In the genomic region with DNA sequence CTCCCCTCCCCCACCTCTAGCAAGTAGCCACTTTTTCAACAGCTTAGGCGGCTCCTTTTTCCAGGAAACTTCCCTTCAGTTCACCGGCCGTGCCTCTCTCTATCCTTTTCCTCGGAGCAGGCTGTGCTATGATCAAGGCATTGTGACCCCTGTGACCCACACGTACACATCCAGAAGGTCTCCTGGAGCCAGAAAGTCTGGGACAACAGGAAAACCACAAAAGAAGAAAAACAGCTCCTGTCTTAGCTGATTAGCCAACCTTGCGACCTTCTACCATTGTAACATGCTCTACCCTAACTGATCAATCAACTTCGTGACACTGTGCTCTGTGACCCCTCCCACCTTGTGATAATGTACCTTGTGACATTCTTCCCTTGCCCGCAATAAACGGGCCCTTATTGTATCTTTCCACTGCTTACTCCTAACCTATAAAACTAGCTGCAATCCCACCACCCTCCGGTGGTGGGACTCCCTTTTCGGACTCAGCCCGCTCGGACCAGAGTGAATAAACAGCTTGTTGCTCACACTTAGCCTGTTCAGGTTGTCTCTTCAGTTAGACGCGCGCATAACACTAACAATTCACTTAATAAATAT, we compare ENCODE assay signal across 8 cellular contexts. TPM values are rescaled to one million over a fixed set of nuclear protein-coding genes. Genes with fewer than 3 reads are reported as not detected.
DNase-seq lines count a peak whose midpoint lies in the region; ATAC-seq and TF ChIP-seq lines count a peak whose summit lies in the region.

No MANE protein-coding gene starts in this region.

- WGBS in heart left ventricle, 4 donors, result 1 to 3% (median 2%) methylated on average over 16 of the region's 16 CpGs
- no CpG with 5 or more reads among the region's 16 CpGs for WGBS in trophoblast cell (ENCODE audit: extremely low coverage, insufficient coverage, insufficient read length)

- intact Hi-C loops in CD4-positive, alpha-beta memory T cell (cut with micrococcal nuclease), result loop anchor here (1.0 to 10.0 kb wide), 4 partner anchors 28 to 1086 kb away; a partner anchor contains a TSS
- intact Hi-C loops in heart left ventricle (cut with DNase I), result loop anchor here (1.0 to 10.0 kb wide), 12 partner anchors 24 to 1086 kb away; a partner anchor contains a TSS

- H3K79me2 ChIP-seq in trophoblast cell (ENCODE audit: control insufficient read depth, insufficient read depth, low read length, poor library complexity), result peaks cover 9% of the 10 kb centered on the region

- H4K12ac ChIP-seq in trophoblast cell (ENCODE audit: low read depth, low read length), result no peak overlapping the region

- CTCF ChIA-PET in CD4-positive, alpha-beta memory T cell (lab: Charles Lee; ENCODE audit: partially characterized antibody), result interaction anchor here (0.6 to 4.0 kb wide), 7 partner anchors 43 to 142 kb away, joined by 3 to 33 read pairs (median 3); a partner anchor contains a TSS

- peak overlapping the region; percentile 47 for H3K4ac ChIP-seq in trophoblast cell (ENCODE audit: low read depth, low read length)

- no peak overlapping the region for H2AK5ac ChIP-seq in trophoblast cell (ENCODE audit: low read length)

- H3K9ac ChIP-seq in trophoblast cell (ENCODE audit: low read length), result no peak overlapping the region

- POLR2A ChIA-PET in CD4-positive, alpha-beta memory T cell (lab: Charles Lee; ENCODE audit: partially characterized antibody), result interaction anchor here (0.6 to 3.2 kb wide), 14 partner anchors 15 to 143 kb away, joined by 3 to 27 read pairs (median 4); a partner anchor contains a TSS

- peaks cover 35 to 58% (median 44%) of the 10 kb centered on the region in 4 donors for H3K4me1 Mint-ChIP-seq in CD4-positive, alpha-beta memory T cell
- H3K4me1 Mint-ChIP-seq in activated naive CD8-positive, alpha-beta T cell treated with anti-CD3 and anti-CD28 coated beads, Interleukin-2, amount 50 U/mL, for 24 hours, result peaks cover 63% of the 10 kb centered on the region

- no peaks in the 10 kb centered on the region for H3K9me3 ChIP-seq in CD4-positive, alpha-beta memory T cell (ENCODE audit: control insufficient read depth in 1 of 2, low read length in 2 of 2)
- H3K9me3 ChIP-seq in heart left ventricle (no peaks in the 10 kb centered on the region), trophoblast cell (ENCODE audit: insufficient read depth, low read depth, low read length) (no peaks in the 10 kb centered on the region)

- peaks cover 11 to 22% of the 10 kb centered on the region in 2 donors for H3K27me3 Mint-ChIP-seq in CD4-positive, alpha-beta memory T cell
- peaks cover 48% of the 10 kb centered on the region for H3K27me3 Mint-ChIP-seq in activated naive CD8-positive, alpha-beta T cell treated with anti-CD3 and anti-CD28 coated beads, Interleukin-2, amount 50 U/mL, for 24 hours

- no peaks in the 10 kb centered on the region for H3K27me3 ChIP-seq in CD4-positive, alpha-beta memory T cell (ENCODE audit: insufficient read depth, low read length)
- H3K27me3 ChIP-seq in heart left ventricle (peaks cover 0 to 24% (median 13%) of the 10 kb centered on the region in 9 donors), trophoblast cell (ENCODE audit: insufficient read depth, low read length) (no peaks in the 10 kb centered on the region)

- H3K4me3 Mint-ChIP-seq in CD4-positive, alpha-beta memory T cell, result peak overlapping the region; percentile 87 to 95 (median 94)
- H3K4me3 Mint-ChIP-seq in activated naive CD8-positive, alpha-beta T cell treated with anti-CD3 and anti-CD28 coated beads, Interleukin-2, amount 50 U/mL, for 24 hours, result peak overlapping the region; percentile 84

- H3K36me3 ChIP-seq in CD4-positive, alpha-beta memory T cell (ENCODE audit: insufficient read depth, low read length), result no peaks in the 10 kb centered on the region
- H3K36me3 ChIP-seq in heart left ventricle, result no peaks in the 10 kb centered on the region
- H3K36me3 ChIP-seq in trophoblast cell (ENCODE audit: control insufficient read depth in 1 of 2, insufficient read depth in 2 of 2, low read length in 2 of 2), result no peaks in the 10 kb centered on the region

- peaks cover 30% of the 10 kb centered on the region for H3K79me1 ChIP-seq in trophoblast cell (ENCODE audit: low read length)

- no peak overlapping the region for H3K18ac ChIP-seq in trophoblast cell (ENCODE audit: low read length)

- H2BK12ac ChIP-seq in trophoblast cell (ENCODE audit: low read length), result no peak overlapping the region

- H3K36me3 Mint-ChIP-seq in CD4-positive, alpha-beta memory T cell, result peaks cover 0 to 17% of the 10 kb centered on the region in 2 donors
- peaks cover 7% of the 10 kb centered on the region for H3K36me3 Mint-ChIP-seq in activated naive CD8-positive, alpha-beta T cell treated with anti-CD3 and anti-CD28 coated beads, Interleukin-2, amount 50 U/mL, for 24 hours (ENCODE audit: low read depth)

- H3K23ac ChIP-seq in trophoblast cell (ENCODE audit: low read length), result no peak overlapping the region

- peak overlapping the region; percentile 42 for H3K14ac ChIP-seq in trophoblast cell (ENCODE audit: low read length)

- peak overlapping the region; percentile 23 for H2AFZ ChIP-seq in trophoblast cell (ENCODE audit: insufficient read depth, low read length, poor library complexity)

- TF ChIP-seq CTCF in heart left ventricle (IDR thresholded peaks at IDR 0.05), result peak in 8 of 12 donors; percentile 9 to 46 (median 30)

- peak overlapping the region; percentile 84 for H2BK5ac ChIP-seq in trophoblast cell (ENCODE audit: low read depth, low read length, poor library complexity)

- peaks cover 0 to 13% (median 4%) of the 10 kb centered on the region in 8 donors for H3K9me3 Mint-ChIP-seq in CD4-positive, alpha-beta memory T cell
- no peaks in the 10 kb centered on the region for H3K9me3 Mint-ChIP-seq in activated naive CD8-positive, alpha-beta T cell treated with anti-CD3 and anti-CD28 coated beads, Interleukin-2, amount 50 U/mL, for 24 hours

- H3K4me2 ChIP-seq in trophoblast cell (ENCODE audit: low read length), result peak overlapping the region; percentile 64

- H4K91ac ChIP-seq in trophoblast cell (ENCODE audit: low read depth, low read length), result peak overlapping the region; percentile 76

- peak overlapping the region; percentile 81 to 100 (median 94) for H3K27ac Mint-ChIP-seq in CD4-positive, alpha-beta memory T cell
- peak overlapping the region; percentile 91 for H3K27ac Mint-ChIP-seq in activated naive CD8-positive, alpha-beta T cell treated with anti-CD3 and anti-CD28 coated beads, Interleukin-2, amount 50 U/mL, for 24 hours

- ATAC-seq in GM19455 (IDR thresholded peaks at IDR 0.05; ENCODE audit: unreplicated experiment), result peak; percentile 52
- peak; percentile 70 for ATAC-seq in activated naive CD8-positive, alpha-beta T cell treated with anti-CD3 and anti-CD28 coated beads, Interleukin-2, amount 50 U/mL, for 24 hours
- peak in 3 of 4 donors; percentile 37 to 52 (median 40) for ATAC-seq in heart left ventricle
- ATAC-seq in HG03378 (IDR thresholded peaks at IDR 0.05; ENCODE audit: unreplicated experiment), result no peak

- DNase-seq in CD4-positive, alpha-beta memory T cell, result peak in 3 of 5 donors; percentile 50 to 75 (median 54)
- peak; percentile 90 to 92 for DNase-seq in Kasumi-1 (lab: John Stamatoyannopoulos, UW)
- DNase-seq in SIG-M5 treated with dmso at 0.1 percent for 504 hours (lab: John Stamatoyannopoulos, UW; ENCODE audit: unreplicated experiment), result peak; percentile 81
- peak; percentile 61 for DNase-seq in activated naive CD8-positive, alpha-beta T cell treated with anti-CD3 and anti-CD28 coated beads, Interleukin-2, amount 50 U/mL, for 24 hours
- DNase-seq in heart left ventricle, result peak in 3 of 5 donors; percentile 27 to 59 (median 53)
- peak; percentile 88 to 92 for DNase-seq in trophoblast cell

- peak overlapping the region; percentile 71 for H4K8ac ChIP-seq in trophoblast cell (ENCODE audit: low read depth, low read length)

- H3K27ac ChIP-seq in CD4-positive, alpha-beta memory T cell (ENCODE audit: low read depth, low read length), result no peak overlapping the region
- peak overlapping the region in 11 of 12 donors; percentile 24 to 84 (median 72) for H3K27ac ChIP-seq in heart left ventricle
- H3K27ac ChIP-seq in trophoblast cell (ENCODE audit: low read depth, low read length), result peak overlapping the region; percentile 98

- H2BK120ac ChIP-seq in trophoblast cell (ENCODE audit: insufficient read depth, low read length, poor library complexity), result peak overlapping the region; percentile 94

- H3K4me3 ChIP-seq in CD4-positive, alpha-beta memory T cell (ENCODE audit: low read length in 2 of 2), result peak overlapping the region; percentile 47 to 99
- peak overlapping the region; percentile 52 to 78 (median 68) for H3K4me3 ChIP-seq in heart left ventricle
- no peak overlapping the region for H3K4me3 ChIP-seq in trophoblast cell (ENCODE audit: low read depth, low read length)

- no peak for TF ChIP-seq POLR2A in heart left ventricle (IDR thresholded peaks at IDR 0.05)

- peaks cover 30% of the 10 kb centered on the region for H3K4me1 ChIP-seq in CD4-positive, alpha-beta memory T cell (ENCODE audit: insufficient read depth, low read length)
- H3K4me1 ChIP-seq in heart left ventricle, result peaks cover 0 to 39% (median 5%) of the 10 kb centered on the region in 12 donors
- H3K4me1 ChIP-seq in trophoblast cell (ENCODE audit: control insufficient read depth in 1 of 2, insufficient read depth in 2 of 2, low read length in 2 of 2), result peaks cover 20 to 21% of the 10 kb centered on the region in 2 experiments

RNA-seq across cellular contexts. Expression of a gene that starts 24.2 kb away (rescaled TPM):
- under 1 TPM; 0.33 to 0.64 TPM for total RNA-seq in CD4-positive, alpha-beta memory T cell
- polyA plus RNA-seq in CD4-positive, alpha-beta memory T cell, result under 1 TPM in 1 of 2 donors, not detected in 1; 0.15 TPM
- under 1 TPM in 7 of 9 donors, not detected in 2; 0.07 to 0.84 (median 0.20) TPM for total RNA-seq in heart left ventricle
- polyA plus RNA-seq in heart left ventricle, result under 1 TPM; 0.21 to 0.34 TPM
- 0.53 and 0.67 TPM in 2 replicates for polyA plus RNA-seq in trophoblast cell (2013)

RNA-seq across cellular contexts. Expression of a gene that starts 57.1 kb away (rescaled TPM):
- total RNA-seq in CD4-positive, alpha-beta memory T cell, result 100 to 1,000 TPM; 102 to 108 TPM
- 10 to 100 TPM; 51.6 to 64.6 TPM for polyA plus RNA-seq in CD4-positive, alpha-beta memory T cell
- 10 to 100 TPM; 14.7 to 37.7 (median 19.8) TPM for total RNA-seq in heart left ventricle
- 10 to 100 TPM; 15.1 to 33.5 TPM for polyA plus RNA-seq in heart left ventricle
- polyA plus RNA-seq in trophoblast cell (2013), result 53.3 and 54.2 TPM in 2 replicates
